10 cellular contexts compared by ENCODE assay signal in the genomic region with DNA sequence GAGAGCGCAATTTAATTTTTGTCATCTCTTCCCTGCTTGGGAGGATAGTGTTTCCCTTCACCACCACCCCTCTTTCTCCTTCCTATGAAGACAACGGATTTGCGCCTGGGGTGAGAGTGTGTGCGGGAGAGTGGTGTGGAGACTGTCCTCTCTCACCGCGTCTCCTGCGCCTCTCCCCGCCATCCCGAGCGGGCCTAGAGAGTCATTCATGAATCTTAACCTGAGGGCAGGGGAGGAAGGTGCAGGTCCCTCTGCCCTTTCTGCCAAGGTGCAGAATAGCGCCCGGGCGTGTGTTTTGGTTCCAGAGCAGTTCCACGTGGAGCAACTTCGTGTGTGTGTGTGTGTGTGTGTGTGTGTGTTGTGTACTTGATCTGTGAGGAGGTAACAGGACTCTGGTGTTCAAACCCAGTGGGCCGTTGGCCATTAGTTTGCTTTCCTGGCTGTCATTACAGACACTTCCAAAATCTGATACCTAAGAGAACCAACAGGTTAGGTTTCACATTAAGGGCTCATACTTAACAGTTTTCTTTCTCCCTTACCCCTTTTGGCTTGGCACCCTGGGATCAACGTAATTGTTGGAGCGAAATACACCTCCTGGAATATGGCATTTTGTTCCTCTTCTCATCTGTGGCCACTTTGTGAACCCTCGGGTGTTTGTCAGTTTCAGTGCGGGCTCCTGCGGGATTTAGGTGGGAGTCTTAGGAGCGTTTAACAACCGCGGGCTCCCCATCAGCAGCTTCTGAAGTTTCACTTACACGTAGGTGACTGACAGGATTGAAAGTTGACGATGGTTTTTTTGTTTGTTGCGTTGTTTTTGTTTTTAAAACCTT. TPM values are rescaled to one million over a fixed set of nuclear protein-coding genes. Genes with fewer than 3 reads are reported as not detected.
A peak's percentile ranks its signal among the peaks of the same experiment; 100 is the strongest.
DNase-seq lines count a peak whose midpoint lies in the region; ATAC-seq, FAIRE-seq and TF ChIP-seq lines count a peak whose summit lies in the region.
"Had no signal": no experiment of that assay in that cellular context is flagged by ENCODE, and none has a peak within 500 bp of the region (broad histone marks: within the 10 kb centered on the region; RNA-seq: fewer than 3 reads in every experiment).

No MANE protein-coding gene starts in this region.

- peak overlapping the region; percentile 32 for H3K4me2 ChIP-seq in keratinocyte (ENCODE audit: control insufficient read depth, extremely low read depth, insufficient read depth, low read depth, low read length)

- H3K27me3 ChIP-seq in adipocyte (replicated peaks; ENCODE audit: control insufficient read depth, insufficient read depth, low read length) (peaks cover 61% of the 10 kb centered on the region), keratinocyte (ENCODE audit: control insufficient read depth, extremely low read depth, insufficient read depth, low read length) (peaks cover 55% of the 10 kb centered on the region), thymus (ENCODE audit: control insufficient read depth, insufficient read depth) (peaks cover 37% of the 10 kb centered on the region)

- H2AFZ ChIP-seq in keratinocyte (ENCODE audit: control insufficient read depth, low read length), result no peak overlapping the region

- DNase-seq in NCI-H146 (lab: John Stamatoyannopoulos, UW), result peak; percentile 24
- no peak for DNase-seq in NCI-H146 treated with DMSO at 0.1 percent for 48 hours (lab: John Stamatoyannopoulos, UW; ENCODE audit: unreplicated experiment)
- no peak for DNase-seq in adipocyte (ENCODE audit: low read depth)
- no peak for DNase-seq in keratinocyte (ENCODE audit: low read depth, low spot score)
- DNase-seq in activated CD4-positive, alpha-beta T cell treated with anti-CD3 and anti-CD28 coated beads, Interleukin-2, amount 50 U/mL, for 48 hours, result no peak
- DNase-seq: left cardiac atrium, NCI-H1048 had no signal

- no peak overlapping the region for H3K27ac ChIP-seq in keratinocyte (ENCODE audit: control insufficient read depth, insufficient read depth, low read length)
- peak overlapping the region; percentile 81 for H3K27ac ChIP-seq in thymus (ENCODE audit: low read depth)

- TF ChIP-seq CTCF in keratinocyte (optimal IDR thresholded peaks at IDR 0.05 in 1 of 3, IDR thresholded peaks at IDR 0.05 in 1 of 3, conservative IDR thresholded peaks at IDR 0.05 in 1 of 3; ENCODE audit: extremely low read depth in 1 of 3, insufficient read depth in 2 of 3, low read length in 3 of 3), result no peak

- no peak for ATAC-seq in GM18873 (IDR thresholded peaks at IDR 0.05; ENCODE audit: low FRiP score, unreplicated experiment)
- ATAC-seq in GM21360 (IDR thresholded peaks at IDR 0.05; ENCODE audit: unreplicated experiment), result no peak

- H3K4me1 ChIP-seq in adipocyte (ENCODE audit: control insufficient read depth, insufficient read depth, low read length) (peaks cover 19% of the 10 kb centered on the region), keratinocyte (ENCODE audit: control insufficient read depth, extremely low read depth, insufficient read depth, low read length) (peaks cover 8% of the 10 kb centered on the region), thymus (ENCODE audit: control insufficient read depth, insufficient read depth, low read length) (no peaks in the 10 kb centered on the region)

- peak overlapping the region; percentile 72 for H3K9ac ChIP-seq in adipocyte (ENCODE audit: low read length)
- H3K9ac ChIP-seq in keratinocyte (ENCODE audit: control insufficient read depth, extremely low read depth, insufficient read depth, low read length), result no peak overlapping the region

- 8% methylated on average over 27 of the region's 27 CpGs for WGBS in thymus

- H3K9me1 ChIP-seq in keratinocyte (ENCODE audit: control insufficient read depth, extremely low read depth, insufficient read depth, low read length), result no peaks in the 10 kb centered on the region

- dilution Hi-C loops in keratinocyte (cut with MboI; ENCODE audit: extremely low pct_ligation_motif_present, low sequenced_read_pairs), result no loop called here

- peak overlapping the region; percentile 84 for H3K4me3 ChIP-seq in adipocyte (ENCODE audit: low read length)
- H3K4me3 ChIP-seq in keratinocyte (ENCODE audit: control insufficient read depth in 2 of 3, extremely low read depth in 1 of 3, insufficient read depth in 2 of 3, low read depth in 1 of 3, low read length in 3 of 3), result no peak overlapping the region
- peak overlapping the region; percentile 28 for H3K4me3 ChIP-seq in thymus (ENCODE audit: low read length)

- H3K9me3 ChIP-seq in adipocyte (ENCODE audit: control insufficient read depth, low read length) (peaks cover 4% of the 10 kb centered on the region), keratinocyte (ENCODE audit: control insufficient read depth, low read depth, low read length) (no peaks in the 10 kb centered on the region), thymus (ENCODE audit: control insufficient read depth) (no peaks in the 10 kb centered on the region)

- no peaks in the 10 kb centered on the region for H4K20me1 ChIP-seq in keratinocyte (ENCODE audit: control insufficient read depth, extremely low read depth, insufficient read depth, low read length)

- H3K36me3 ChIP-seq in adipocyte (ENCODE audit: control insufficient read depth, insufficient read depth, low read length, severe bottlenecking) (no peaks in the 10 kb centered on the region), keratinocyte (ENCODE audit: control insufficient read depth in 2 of 2, extremely low read depth in 1 of 2, insufficient read depth in 2 of 2, low read length in 2 of 2) (no peaks in the 10 kb centered on the region), thymus (ENCODE audit: control insufficient read depth, insufficient read depth) (no peaks in the 10 kb centered on the region)

- H3K79me2 ChIP-seq in keratinocyte (ENCODE audit: control insufficient read depth, insufficient read depth, low read length), result no peaks in the 10 kb centered on the region

- no peak for FAIRE-seq in keratinocyte (lab: Jason Lieb, UNC)

RNA-seq across cellular contexts. Expression of a gene that starts 1.8 kb away (rescaled TPM):
- 0.01 to 0.05 TPM in 2 of 3 replicates, not detected in the other for polyA plus RNA-seq in keratinocyte
- polyA plus RNA-seq in keratinocyte (2011; ENCODE audit: low read depth), result not detected
- 0.04 and 0.10 TPM in 2 replicates for polyA plus RNA-seq in keratinocyte (2011; cell fraction: cytosol; rRNA removed)
- polyA plus RNA-seq in keratinocyte (2011; cell fraction: nucleus; rRNA removed), result 0.11 and 0.39 TPM in 2 replicates
- polyA plus RNA-seq in keratinocyte (2012; ENCODE audit: low replicate concordance), result 0.05 TPM in 1 of 2 replicates, not detected in the other
- polyA minus RNA-seq in keratinocyte, result 0.10 TPM in 1 of 3 replicates, not detected in the others
- 2.3 TPM for polyA minus RNA-seq in keratinocyte (2011; cell fraction: cytosol; rRNA and poly(A)+ RNA removed)
- polyA minus RNA-seq in keratinocyte (2011; cell fraction: nucleus; rRNA and poly(A)+ RNA removed), result 0.42 and 0.47 TPM in 2 replicates
- polyA plus RNA-seq in thymus, result 9.5 TPM

Comparison
In these comparisons a context has a peak if more than half of its experiments do, and no peak if none do; other contexts are left out.
1. H3K4me3 ChIP-seq: peak in adipocyte (single experiment) and thymus (single experiment); none in keratinocyte (0 of 3).